Comparison of ENCODE assay signal across 19 cellular contexts in the genomic region with DNA sequence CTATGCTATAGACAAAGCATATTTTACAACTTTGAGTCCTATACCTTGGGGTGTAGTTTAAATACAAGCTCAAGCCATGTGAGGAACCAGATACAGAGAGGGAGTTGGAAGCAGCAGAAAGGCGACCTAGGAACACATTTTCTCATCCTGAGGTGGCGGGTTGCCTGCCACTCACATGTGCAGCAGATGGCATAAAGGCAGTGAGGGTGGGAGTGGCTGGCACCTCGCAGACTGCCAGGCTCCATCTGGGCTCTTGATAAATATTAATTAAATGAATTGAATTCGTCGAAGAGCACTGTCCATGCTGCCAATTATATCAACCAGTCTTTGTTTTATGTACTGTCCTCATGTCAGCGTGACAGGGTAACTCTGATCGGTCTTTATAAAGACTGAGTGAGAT.
"Had no signal": no experiment of that assay in that cellular context is flagged by ENCODE, and none has a peak within 500 bp of the region (broad histone marks: within the 10 kb centered on the region; RNA-seq: fewer than 3 reads in every experiment).

No MANE protein-coding gene starts in this region.

- H3K27me3 Mint-ChIP-seq: stimulated activated naive CD8-positive, alpha-beta T cell treated with anti-CD3 and anti-CD28 coated beads, Interleukin-15, Interleukin-2, amounts not matched to agents 100 ng/mL and 50 ng/mL, for 24 hours; type B pancreatic cell had no signal

- DNase-seq: activated CD4-positive, alpha-beta T cell treated with anti-CD3 and anti-CD28 coated beads, Interleukin-2, amount 50 U/mL, for 48 hours; activated naive CD4-positive, alpha-beta T cell treated with anti-CD3 and anti-CD28 coated beads, Interleukin-2, amount 50 U/mL, for 16 hours; activated T-cell treated with anti-CD3 and anti-CD28 coated beads, Interleukin-2, amount 50 U/mL, for 1 hour; adrenal gland; central memory CD4-positive, alpha-beta T cell; cortex of kidney; effector CD4-positive, alpha-beta T cell; esophagus squamous epithelium; glutamatergic neuron; hypothalamus; kidney; left lung; mammary epithelial cell; sigmoid colon; spleen had no signal

- H3K9me3 Mint-ChIP-seq: neural crest cell had no signal

- ATAC-seq: left lung had no signal

- H3K27ac Mint-ChIP-seq: stimulated activated naive CD8-positive, alpha-beta T cell treated with anti-CD3 and anti-CD28 coated beads, Interleukin-15, Interleukin-2, amounts not matched to agents 100 ng/mL and 50 ng/mL, for 24 hours; type B pancreatic cell had no signal

- H3K27ac ChIP-seq: adrenal gland, esophagus squamous epithelium, left lung, sigmoid colon, spleen, suprapubic skin had no signal

- H3K27me3 ChIP-seq: adrenal gland, esophagus squamous epithelium, left lung, sigmoid colon, spleen, suprapubic skin had no signal

- H3K4me3 Mint-ChIP-seq: neural crest cell; stimulated activated naive CD8-positive, alpha-beta T cell treated with anti-CD3 and anti-CD28 coated beads, Interleukin-15, Interleukin-2, amounts not matched to agents 100 ng/mL and 50 ng/mL, for 24 hours; type B pancreatic cell had no signal

- H3K36me3 Mint-ChIP-seq: type B pancreatic cell had no signal

- H3K9me3 ChIP-seq: adrenal gland, esophagus squamous epithelium, suprapubic skin had no signal

- H3K4me1 ChIP-seq: adrenal gland, esophagus squamous epithelium, left lung, spleen, suprapubic skin had no signal

- H3K36me3 ChIP-seq: adrenal gland, esophagus squamous epithelium, left lung, sigmoid colon, spleen, suprapubic skin had no signal

- H3K4me3 ChIP-seq: adrenal gland, esophagus squamous epithelium, left lung, sigmoid colon, spleen, suprapubic skin had no signal
